ENCODE assay signal across 2 cellular contexts in genomic region chr17:31693433-31694210, GRCh38.
TF ChIP-seq lines count a peak whose summit lies in the region.

No MANE protein-coding gene starts in this region.

TF ChIP-seq in K562, 482 proteins besides CTCF, POLR2A, EP300 and RAD21 (continued from another document):
- TF ChIP-seq RBM25 (IDR thresholded peaks at IDR 0.05; ENCODE audit: low read depth, low read length, severe bottlenecking) = peak; percentile 48
- TF ChIP-seq ZFP36 (IDR thresholded peaks at IDR 0.05; ENCODE audit: low read depth, low read length, partially characterized antibody) = peak; percentile 46
- no peak for TF ChIP-seq TBP (optimal IDR thresholded peaks at IDR 0.05; ENCODE audit: low read depth, low read length)
- TF ChIP-seq TRIM24 (IDR thresholded peaks at IDR 0.05) = no peak
TF ChIP-seq in K562: peak in this region for 2.

TF ChIP-seq in HepG2, 621 proteins besides CTCF, POLR2A, EP300 and RAD21 (continued from another document):
- peak; percentile 81 for TF ChIP-seq ZNF768 (CRISPR knock-in tag; IDR thresholded peaks at IDR 0.05)
TF ChIP-seq in HepG2: peak in this region for 2.
